Comparison of ENCODE assay signal across 14 cellular contexts in genomic region chr3:72258366-72258765, GRCh38.
A peak's percentile ranks its signal among the peaks of the same experiment; 100 is the strongest.
DNase-seq lines count a peak whose midpoint lies in the region; ATAC-seq and FAIRE-seq lines count a peak whose summit lies in the region.
"Had no signal": no experiment of that assay in that cellular context is flagged by ENCODE, and none has a peak within 500 bp of the region (broad histone marks: within the 10 kb centered on the region; RNA-seq: fewer than 3 reads in every experiment).

No MANE protein-coding gene starts in this region.

- CTCF ChIA-PET in activated naive CD4-positive, alpha-beta T cell treated with anti-CD3 and anti-CD28 coated beads, Interleukin-2, amount 10 ng/mL, durations not matched to agents 7 days and 5 days (lab: Charles Lee): interaction anchor here (1.0 kb wide), 1 partner anchor 11 kb away, joined by 3 read pairs; no protein-coding TSS in a partner anchor

- H3K4me1 ChIP-seq in ectodermal cell (ENCODE audit: control insufficient read depth, insufficient read depth, low read length) (peaks cover 42% of the 10 kb centered on the region), small intestine (ENCODE audit: control insufficient read depth in 2 of 2, insufficient read depth in 1 of 2, low read depth in 1 of 2, low read length in 1 of 2) (peaks cover 1 to 10% of the 10 kb centered on the region in 2 donors)
- H3K4me1 ChIP-seq: gastrocnemius medialis had no signal

- 10 to 11% methylated on average over 9 of the region's 10 CpGs for WGBS in ectodermal cell, 2 experiments
- WGBS in small intestine, 3 donors: 65 to 84% (median 73%) methylated on average over 10 of the region's 10 CpGs

- peak overlapping the region; percentile 9 for H3K4me3 Mint-ChIP-seq in activated naive CD4-positive, alpha-beta T cell treated with anti-CD3 and anti-CD28 coated beads, Interleukin-2, amount 10 ng/mL, durations not matched to agents 7 days and 5 days
- H3K4me3 Mint-ChIP-seq in stimulated activated naive CD8-positive, alpha-beta T cell treated with anti-CD3 and anti-CD28 coated beads, Interleukin-15, amount 100 ng/mL, for 72 hours: peak overlapping the region; percentile 38 to 67
- H3K4me3 Mint-ChIP-seq: HFFc6 had no signal

- no peak for FAIRE-seq in small intestine (lab: Jason Lieb, UNC)

- H3K9me3 ChIP-seq in ectodermal cell (ENCODE audit: control insufficient read depth, low read length) (no peaks in the 10 kb centered on the region), small intestine (ENCODE audit: control insufficient read depth, low read depth) (no peaks in the 10 kb centered on the region)
- H3K9me3 ChIP-seq: gastrocnemius medialis, suprapubic skin had no signal

- no peak for DNase-seq in activated naive CD4-positive, alpha-beta T cell treated with anti-CD3 and anti-CD28 coated beads, Interleukin-2, amount 10 ng/mL, durations not matched to agents 7 days and 5 days
- no peak for DNase-seq in activated naive CD4-positive, alpha-beta T cell treated with anti-CD3 and anti-CD28 coated beads, Interleukin-2, amount 50 U/mL, for 72 hours (ENCODE audit: low spot score in 2 of 2)
- DNase-seq in NCI-H345 (lab: John Stamatoyannopoulos, UW) (peak; percentile 80), small intestine (no peak)
- no peak for DNase-seq in stimulated activated naive CD8-positive, alpha-beta T cell treated with anti-CD3 and anti-CD28 coated beads, Interleukin-15, amount 100 ng/mL, for 72 hours
- DNase-seq: central memory CD4-positive, alpha-beta T cell; gastrocnemius medialis; HFFc6; mesenchymal stem cell had no signal

- H3K27me3 Mint-ChIP-seq in activated naive CD4-positive, alpha-beta T cell treated with anti-CD3 and anti-CD28 coated beads, Interleukin-2, amount 10 ng/mL, durations not matched to agents 7 days and 5 days: no peaks in the 10 kb centered on the region
- H3K27me3 Mint-ChIP-seq in stimulated activated naive CD8-positive, alpha-beta T cell treated with anti-CD3 and anti-CD28 coated beads, Interleukin-15, amount 100 ng/mL, for 72 hours: no peaks in the 10 kb centered on the region

- H3K4me3 ChIP-seq in ectodermal cell (ENCODE audit: insufficient read depth, low read depth, low read length) (no peak overlapping the region), small intestine (ENCODE audit: low read depth in 1 of 2, low read length in 2 of 2) (no peak overlapping the region)
- H3K4me3 ChIP-seq: gastrocnemius medialis, SK-N-MC, suprapubic skin had no signal

- ATAC-seq in activated naive CD4-positive, alpha-beta T cell treated with anti-CD3 and anti-CD28 coated beads, Interleukin-2, amount 50 U/mL, for 72 hours: no peak
- no peak for ATAC-seq in stimulated activated naive CD8-positive, alpha-beta T cell treated with anti-CD3 and anti-CD28 coated beads, Interleukin-15, amount 100 ng/mL, for 72 hours
- ATAC-seq in HG03280 (IDR thresholded peaks at IDR 0.05; ENCODE audit: unreplicated experiment) (no peak), HG02970 (IDR thresholded peaks at IDR 0.05; ENCODE audit: low FRiP score, unreplicated experiment) (no peak)
- ATAC-seq: gastrocnemius medialis had no signal

- H3K27ac Mint-ChIP-seq in activated naive CD4-positive, alpha-beta T cell treated with anti-CD3 and anti-CD28 coated beads, Interleukin-2, amount 10 ng/mL, durations not matched to agents 7 days and 5 days: peak overlapping the region; percentile 80
- peak overlapping the region in 1 of 2 donors; percentile 63 for H3K27ac Mint-ChIP-seq in activated naive CD4-positive, alpha-beta T cell treated with anti-CD3 and anti-CD28 coated beads, Interleukin-2, amount 50 U/mL, for 72 hours
- H3K27ac Mint-ChIP-seq in stimulated activated naive CD8-positive, alpha-beta T cell treated with anti-CD3 and anti-CD28 coated beads, Interleukin-15, amount 100 ng/mL, for 72 hours: peak overlapping the region; percentile 79 to 86
- H3K27ac Mint-ChIP-seq: HFFc6 had no signal

- H3K27ac ChIP-seq in ectodermal cell (ENCODE audit: insufficient read depth, low read depth, low read length, poor library complexity, severe bottlenecking) (peak overlapping the region; percentile 23), small intestine (ENCODE audit: low read depth in 1 of 2, low read length in 1 of 2) (no peak overlapping the region)
- H3K27ac ChIP-seq: gastrocnemius medialis, SK-N-MC, suprapubic skin had no signal

- H3K36me3 ChIP-seq in ectodermal cell (ENCODE audit: control insufficient read depth, insufficient read depth, low read length) (no peaks in the 10 kb centered on the region), small intestine (ENCODE audit: control insufficient read depth in 2 of 2, insufficient read depth in 2 of 2, low read length in 2 of 2) (no peaks in the 10 kb centered on the region)
- H3K36me3 ChIP-seq: gastrocnemius medialis, suprapubic skin had no signal

- H3K9me3 Mint-ChIP-seq in activated naive CD4-positive, alpha-beta T cell treated with anti-CD3 and anti-CD28 coated beads, Interleukin-2, amount 10 ng/mL, durations not matched to agents 7 days and 5 days: peaks cover 7% of the 10 kb centered on the region
- peaks cover 4 to 6% of the 10 kb centered on the region in 2 donors for H3K9me3 Mint-ChIP-seq in activated naive CD4-positive, alpha-beta T cell treated with anti-CD3 and anti-CD28 coated beads, Interleukin-2, amount 50 U/mL, for 72 hours
- peaks cover 5 to 15% of the 10 kb centered on the region in 2 donors for H3K9me3 Mint-ChIP-seq in stimulated activated naive CD8-positive, alpha-beta T cell treated with anti-CD3 and anti-CD28 coated beads, Interleukin-15, amount 100 ng/mL, for 72 hours

- no peaks in the 10 kb centered on the region for H3K27me3 ChIP-seq in ectodermal cell (ENCODE audit: control insufficient read depth, insufficient read depth, low read length, poor library complexity, severe bottlenecking)
- no peaks in the 10 kb centered on the region for H3K27me3 ChIP-seq in small intestine (ENCODE audit: control insufficient read depth in 2 of 2, insufficient read depth in 2 of 2, low read length in 2 of 2)
- H3K27me3 ChIP-seq: suprapubic skin had no signal

- peaks cover 47% of the 10 kb centered on the region for H3K4me1 Mint-ChIP-seq in activated naive CD4-positive, alpha-beta T cell treated with anti-CD3 and anti-CD28 coated beads, Interleukin-2, amount 10 ng/mL, durations not matched to agents 7 days and 5 days
- H3K4me1 Mint-ChIP-seq in stimulated activated naive CD8-positive, alpha-beta T cell treated with anti-CD3 and anti-CD28 coated beads, Interleukin-15, amount 100 ng/mL, for 72 hours: peaks cover 58% of the 10 kb centered on the region

- peaks cover 3% of the 10 kb centered on the region for H3K36me3 Mint-ChIP-seq in activated naive CD4-positive, alpha-beta T cell treated with anti-CD3 and anti-CD28 coated beads, Interleukin-2, amount 10 ng/mL, durations not matched to agents 7 days and 5 days
- H3K36me3 Mint-ChIP-seq in activated naive CD4-positive, alpha-beta T cell treated with anti-CD3 and anti-CD28 coated beads, Interleukin-2, amount 50 U/mL, for 72 hours: peaks cover 12 to 17% of the 10 kb centered on the region in 2 donors
